In the genomic region with DNA sequence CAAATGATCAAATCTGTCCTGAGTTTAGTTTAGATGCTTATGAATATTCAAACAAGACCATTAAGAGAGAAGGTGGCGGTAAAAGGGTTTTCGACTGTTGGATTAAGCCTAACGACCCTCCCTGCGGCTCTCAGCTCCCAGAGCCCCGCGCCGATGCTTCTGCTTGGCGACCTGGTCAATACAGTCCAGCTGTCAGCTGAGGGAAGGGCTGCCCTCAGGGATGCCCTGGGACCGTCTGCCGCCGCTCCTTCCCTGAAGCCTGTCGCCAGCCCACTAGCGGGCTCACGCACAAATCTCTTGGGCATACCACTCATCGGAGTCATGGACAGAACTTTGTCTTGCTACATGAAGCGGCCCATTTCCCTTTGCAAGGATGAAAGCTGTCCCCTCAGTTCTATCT, we compare ENCODE assay signal across 12 cellular contexts.
"Had no signal": no experiment of that assay in that cellular context is flagged by ENCODE, and none has a peak within 500 bp of the region (broad histone marks: within the 10 kb centered on the region; RNA-seq: fewer than 3 reads in every experiment).

No MANE protein-coding gene starts in this region.

- DNase-seq: activated naive CD4-positive, alpha-beta T cell; amygdala; brain microvascular endothelial cell; endodermal cell; erythroblast; hippocampal formation; SHP77 treated with DMSO at 0.1 percent for 48 hours; stimulated activated CD4-positive, alpha-beta T cell treated with anti-CD3 and anti-CD28 coated beads, Interleukin-15, amount 100 ng/mL, for 24 hours had no signal

- H3K4me3 Mint-ChIP-seq: dendritic cell treated with granulocyte-macrophage colony-stimulating factor and Interleukin-4, amounts not matched to agents 40 ng/mL and 50 ng/mL, for 4 days; endodermal cell had no signal

- H3K4me1 ChIP-seq: pancreas, tibial nerve had no signal

- H3K27me3 Mint-ChIP-seq: dendritic cell treated with granulocyte-macrophage colony-stimulating factor and Interleukin-4, amounts not matched to agents 40 ng/mL and 50 ng/mL, for 4 days had no signal

- H3K27ac ChIP-seq: brain microvascular endothelial cell, pancreas, tibial nerve had no signal

- H3K9me3 ChIP-seq: pancreas, tibial nerve had no signal

- H3K27me3 ChIP-seq: brain microvascular endothelial cell, pancreas, tibial nerve had no signal

- H3K4me3 ChIP-seq: pancreas, tibial nerve had no signal

- H3K36me3 ChIP-seq: brain microvascular endothelial cell, pancreas had no signal

- ATAC-seq: activated CD4-positive, CD25-positive, alpha-beta regulatory T cell treated with anti-CD3 and anti-CD28 coated beads, Interleukin-2, amount 50 U/mL, for 24 hours; pancreas had no signal

- H3K27ac Mint-ChIP-seq: dendritic cell treated with granulocyte-macrophage colony-stimulating factor and Interleukin-4, amounts not matched to agents 40 ng/mL and 50 ng/mL, for 4 days; endodermal cell had no signal

- FAIRE-seq: pancreas had no signal

- H3K9me3 Mint-ChIP-seq: dendritic cell treated with granulocyte-macrophage colony-stimulating factor and Interleukin-4, amounts not matched to agents 40 ng/mL and 50 ng/mL, for 4 days; endodermal cell had no signal
